23 cellular contexts compared by ENCODE assay signal in the genomic region with DNA sequence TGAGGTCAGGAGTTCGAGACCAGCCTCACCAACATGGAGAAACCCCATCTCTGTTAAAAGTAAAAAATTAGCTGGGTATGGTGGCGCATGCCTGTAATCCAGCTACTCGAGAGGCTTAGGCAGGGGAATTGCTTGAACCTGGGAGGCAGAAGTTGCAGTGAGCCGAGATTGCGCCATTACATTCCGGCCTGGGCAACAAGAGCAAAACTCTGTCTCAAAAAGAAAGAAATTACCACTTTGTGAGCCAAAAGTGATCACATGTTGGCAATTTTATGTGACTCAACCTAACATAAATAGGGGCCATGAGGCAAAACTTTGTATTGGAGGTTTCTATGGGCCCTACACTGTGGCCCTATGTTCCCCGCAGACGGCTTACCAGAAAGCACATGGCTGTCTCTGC.
DNase-seq lines count a peak whose midpoint lies in the region; ATAC-seq and TF ChIP-seq lines count a peak whose summit lies in the region.
"Had no signal": no experiment of that assay in that cellular context is flagged by ENCODE, and none has a peak within 500 bp of the region (broad histone marks: within the 10 kb centered on the region; RNA-seq: fewer than 3 reads in every experiment).

No MANE protein-coding gene starts in this region.

- no peak overlapping the region for H3K14ac ChIP-seq in mesenchymal stem cell (ENCODE audit: low read length in 2 of 2)

- intact Hi-C loops in CD8-positive, alpha-beta T cell (cut with DNase I, micrococcal nuclease): loop anchor here in 1 of 2 experiments (10.0 kb wide), 1 partner anchor 389 kb away; a partner anchor contains a TSS
- intact Hi-C loops in activated CD4-positive, alpha-beta memory T cell treated with anti-CD3 and anti-CD28 coated beads for 36 hours (cut with micrococcal nuclease): no loop called here

- 92% methylated on average over 8 of the region's 8 CpGs for WGBS in mesenchymal stem cell

- no peak overlapping the region for H3K4me2 ChIP-seq in mesenchymal stem cell (ENCODE audit: low read length, poor library complexity, severe bottlenecking)

- H3K4me3 Mint-ChIP-seq in CD8-positive, alpha-beta T cell: no peak overlapping the region
- H3K4me3 Mint-ChIP-seq in activated CD4-positive, alpha-beta memory T cell treated with anti-CD3 and anti-CD28 coated beads for 36 hours: no peak overlapping the region
- no peak overlapping the region for H3K4me3 Mint-ChIP-seq in natural killer cell treated with Interleukin-12 subunit alpha and Interleukin-12 subunit beta and Interleukin-15 and Interleukin-18, amount 100 ng/mL, for 72 hours
- peak overlapping the region in 1 of 3 donors; percentile 24 for H3K4me3 Mint-ChIP-seq in T-cell
- H3K4me3 Mint-ChIP-seq: activated CD4-positive, alpha-beta memory T cell treated with anti-CD3 and anti-CD28 coated beads, Interleukin-2, amount 10 ng/mL, durations not matched to agents 7 days and 5 days; nephron progenitor cell had no signal

- no peak overlapping the region for H3K27ac ChIP-seq in CD8-positive, alpha-beta T cell (ENCODE audit: low read depth, low read length)
- no peak overlapping the region for H3K27ac ChIP-seq in HEK293 (ENCODE audit: extremely low read depth, low read depth, low read length)
- no peak overlapping the region for H3K27ac ChIP-seq in mesenchymal stem cell (ENCODE audit: low read length, poor library complexity, severe bottlenecking)
- H3K27ac ChIP-seq: adrenal gland, brain microvascular endothelial cell, pancreas, thoracic aorta had no signal

- H3K9me3 ChIP-seq in CD8-positive, alpha-beta T cell (ENCODE audit: low read length): no peaks in the 10 kb centered on the region
- no peaks in the 10 kb centered on the region for H3K9me3 ChIP-seq in HEK293 (ENCODE audit: control insufficient read depth, insufficient read depth, low read depth, low read length)
- no peaks in the 10 kb centered on the region for H3K9me3 ChIP-seq in mesenchymal stem cell (ENCODE audit: control insufficient read depth, low read length)
- H3K9me3 ChIP-seq: adrenal gland, pancreas, thoracic aorta had no signal

- no peak overlapping the region for H2BK12ac ChIP-seq in mesenchymal stem cell (ENCODE audit: low read length in 2 of 2)

- no peak overlapping the region for H2BK120ac ChIP-seq in mesenchymal stem cell (ENCODE audit: low read depth, low read length)

- no peaks in the 10 kb centered on the region for H3K27me3 Mint-ChIP-seq in CD8-positive, alpha-beta T cell (ENCODE audit: low read depth)
- no peaks in the 10 kb centered on the region for H3K27me3 Mint-ChIP-seq in activated CD4-positive, alpha-beta memory T cell treated with anti-CD3 and anti-CD28 coated beads for 36 hours
- peaks cover 0 to 2% of the 10 kb centered on the region in 2 donors for H3K27me3 Mint-ChIP-seq in natural killer cell treated with Interleukin-12 subunit alpha and Interleukin-12 subunit beta and Interleukin-15 and Interleukin-18, amount 100 ng/mL, for 72 hours
- no peaks in the 10 kb centered on the region for H3K27me3 Mint-ChIP-seq in T-cell
- H3K27me3 Mint-ChIP-seq: activated CD4-positive, alpha-beta memory T cell treated with anti-CD3 and anti-CD28 coated beads, Interleukin-2, amount 10 ng/mL, durations not matched to agents 7 days and 5 days had no signal

- POLR2A ChIA-PET in CD8-positive, alpha-beta T cell (lab: Charles Lee): interaction anchor here (1.6 kb wide), 1 partner anchor 30 kb away, joined by 3 read pairs; no protein-coding TSS in a partner anchor
- POLR2A ChIA-PET in HEK293 (lab: Yijun Ruan, JAX) (interaction anchor here (1.0 to 2.5 kb wide), 3 partner anchors 10 to 280 kb away, joined by 3 to 35 read pairs (median 3); a partner anchor contains a TSS), T-cell (lab: Charles Lee) (no interaction called here)
- POLR2A ChIA-PET in activated CD4-positive, alpha-beta memory T cell treated with anti-CD3 and anti-CD28 coated beads for 36 hours (lab: Charles Lee): no interaction called here

- no peak overlapping the region for H3K4me3 ChIP-seq in CD8-positive, alpha-beta T cell (ENCODE audit: low read depth, low read length)
- no peak overlapping the region for H3K4me3 ChIP-seq in HEK293 (ENCODE audit: low read depth, low read length)
- no peak overlapping the region for H3K4me3 ChIP-seq in mesenchymal stem cell (ENCODE audit: insufficient read depth in 1 of 2, low read depth in 1 of 2, low read length in 2 of 2)
- H3K4me3 ChIP-seq: adrenal gland, pancreas, SK-N-MC, thoracic aorta had no signal

- peak overlapping the region; percentile 61 for H3K9ac ChIP-seq in mesenchymal stem cell (ENCODE audit: low read length)

- H2AK5ac ChIP-seq in mesenchymal stem cell (ENCODE audit: low read length, severe bottlenecking): no peak overlapping the region

- H3K36me3 Mint-ChIP-seq in CD8-positive, alpha-beta T cell: no peaks in the 10 kb centered on the region
- H3K36me3 Mint-ChIP-seq in activated CD4-positive, alpha-beta memory T cell treated with anti-CD3 and anti-CD28 coated beads for 36 hours: no peaks in the 10 kb centered on the region
- no peaks in the 10 kb centered on the region for H3K36me3 Mint-ChIP-seq in natural killer cell treated with Interleukin-12 subunit alpha and Interleukin-12 subunit beta and Interleukin-15 and Interleukin-18, amount 100 ng/mL, for 72 hours
- no peaks in the 10 kb centered on the region for H3K36me3 Mint-ChIP-seq in T-cell

- H3K4me1 Mint-ChIP-seq in CD8-positive, alpha-beta T cell (ENCODE audit: low read depth): peaks cover 10% of the 10 kb centered on the region
- H3K4me1 Mint-ChIP-seq in activated CD4-positive, alpha-beta memory T cell treated with anti-CD3 and anti-CD28 coated beads for 36 hours (ENCODE audit: low read depth): peaks cover 19% of the 10 kb centered on the region
- H3K4me1 Mint-ChIP-seq in natural killer cell treated with Interleukin-12 subunit alpha and Interleukin-12 subunit beta and Interleukin-15 and Interleukin-18, amount 100 ng/mL, for 72 hours (ENCODE audit: low read depth in 2 of 2): peaks cover 11 to 21% of the 10 kb centered on the region in 2 donors
- peaks cover 14 to 25% (median 21%) of the 10 kb centered on the region in 3 donors for H3K4me1 Mint-ChIP-seq in T-cell

- no peak overlapping the region for H4K8ac ChIP-seq in mesenchymal stem cell (ENCODE audit: low read length)

- H3K79me1 ChIP-seq in mesenchymal stem cell (replicated peaks; ENCODE audit: low read length, poor library complexity, severe bottlenecking): no peaks in the 10 kb centered on the region

- no peak for TF ChIP-seq CTCF in CD8-positive, alpha-beta T cell (IDR thresholded peaks at IDR 0.05)
- no peak for TF ChIP-seq CTCF in HEK293 (tag by site-specific recombination; IDR thresholded peaks at IDR 0.05)

- H3K4ac ChIP-seq in mesenchymal stem cell (ENCODE audit: low read depth in 1 of 2, low read length in 2 of 2): no peak overlapping the region

- H3K4me1 ChIP-seq in CD8-positive, alpha-beta T cell (ENCODE audit: insufficient read depth, low read length): peaks cover 11% of the 10 kb centered on the region
- peaks cover 14% of the 10 kb centered on the region for H3K4me1 ChIP-seq in HEK293 (ENCODE audit: control insufficient read depth, insufficient read depth, low read length)
- H3K4me1 ChIP-seq in mesenchymal stem cell (ENCODE audit: control insufficient read depth, insufficient read depth, low read depth, low read length): peaks cover 5% of the 10 kb centered on the region

- no peak overlapping the region for H3K18ac ChIP-seq in mesenchymal stem cell (ENCODE audit: low read depth in 1 of 2, low read length in 2 of 2)

- H2BK5ac ChIP-seq in mesenchymal stem cell (ENCODE audit: low read depth, low read length, poor library complexity, severe bottlenecking): no peak overlapping the region

- no peak overlapping the region for H4K91ac ChIP-seq in mesenchymal stem cell (ENCODE audit: low read length)

- no peaks in the 10 kb centered on the region for H3K36me3 ChIP-seq in CD8-positive, alpha-beta T cell (ENCODE audit: insufficient read depth, low read length)
- H3K36me3 ChIP-seq in HEK293 (ENCODE audit: control insufficient read depth in 2 of 2, insufficient read depth in 1 of 2, low read length in 2 of 2) (no peaks in the 10 kb centered on the region), mesenchymal stem cell (ENCODE audit: control insufficient read depth in 1 of 2, insufficient read depth in 2 of 2, low read depth in 1 of 2, low read length in 2 of 2) (no peaks in the 10 kb centered on the region)
- H3K36me3 ChIP-seq: adrenal gland, brain microvascular endothelial cell, pancreas, thoracic aorta had no signal

- no peak overlapping the region for H2AFZ ChIP-seq in mesenchymal stem cell (ENCODE audit: low read depth, low read length)

- no peaks in the 10 kb centered on the region for H3K9me3 Mint-ChIP-seq in CD8-positive, alpha-beta T cell
- peaks cover 4% of the 10 kb centered on the region for H3K9me3 Mint-ChIP-seq in activated CD4-positive, alpha-beta memory T cell treated with anti-CD3 and anti-CD28 coated beads for 36 hours
- no peaks in the 10 kb centered on the region for H3K9me3 Mint-ChIP-seq in natural killer cell treated with Interleukin-12 subunit alpha and Interleukin-12 subunit beta and Interleukin-15 and Interleukin-18, amount 100 ng/mL, for 72 hours
- H3K9me3 Mint-ChIP-seq in T-cell: no peaks in the 10 kb centered on the region

- H3K23ac ChIP-seq in mesenchymal stem cell (ENCODE audit: low read length in 2 of 2): no peak overlapping the region

- H3K27me3 ChIP-seq in CD8-positive, alpha-beta T cell (ENCODE audit: insufficient read depth, low read length): no peaks in the 10 kb centered on the region
- peaks cover 10 to 11% of the 10 kb centered on the region in 2 experiments for H3K27me3 ChIP-seq in mesenchymal stem cell (ENCODE audit: control insufficient read depth in 1 of 2, insufficient read depth in 1 of 2, low read length in 2 of 2)
- H3K27me3 ChIP-seq: adrenal gland, brain microvascular endothelial cell, pancreas had no signal

- H2BK15ac ChIP-seq in mesenchymal stem cell (ENCODE audit: low read depth, poor library complexity, severe bottlenecking): peak overlapping the region; percentile 52

- no peak for DNase-seq in CD8-positive, alpha-beta T cell
- DNase-seq in amniotic epithelial cell (ENCODE audit: low read depth) (peak; percentile 56), mesenchymal stem cell (no peak), T-cell (no peak)
- no peak for DNase-seq in activated CD4-positive, alpha-beta memory T cell treated with anti-CD3 and anti-CD28 coated beads for 36 hours
- DNase-seq in natural killer cell treated with Interleukin-12 subunit alpha and Interleukin-12 subunit beta and Interleukin-15 and Interleukin-18, amount 100 ng/mL, for 72 hours (ENCODE audit: low spot score): no peak
- DNase-seq: activated CD4-positive, alpha-beta memory T cell treated with anti-CD3 and anti-CD28 coated beads, Interleukin-2, amount 10 ng/mL, durations not matched to agents 7 days and 5 days; adrenal gland; brain microvascular endothelial cell; effector memory CD4-positive, alpha-beta T cell; erythroblast; KBM-7; NCI-H1694; NCI-H2171; NCI-H510A treated with DMSO at 0.1 percent for 48 hours; nephron progenitor cell; pancreas; right cardiac atrium; stimulated activated CD4-positive, alpha-beta T cell treated with anti-CD3 and anti-CD28 coated beads, Interleukin-4, amount 100 ng/mL, for 4 hours; stimulated activated naive CD4-positive, alpha-beta T cell treated with Interleukin-2 at 50 U/mL for 16 hours had no signal

- CTCF ChIA-PET in CD8-positive, alpha-beta T cell (lab: Charles Lee): interaction anchor here (0.8 to 3.1 kb wide), 13 partner anchors 10 to 386 kb away, joined by 3 to 32 read pairs (median 6); a partner anchor contains a TSS
- CTCF ChIA-PET in HEK293 (lab: Yijun Ruan, JAX) (interaction anchor here (0.7 to 4.6 kb wide), 17 partner anchors 10 to 577 kb away, joined by 3 to 95 read pairs (median 6); a partner anchor contains a TSS), T-cell (lab: Charles Lee) (interaction anchor here in 1 of 2 donors (1.5 kb wide), 1 partner anchor 89 kb away, joined by 5 read pairs; no protein-coding TSS in a partner anchor)
- CTCF ChIA-PET in activated CD4-positive, alpha-beta memory T cell treated with anti-CD3 and anti-CD28 coated beads for 36 hours (lab: Charles Lee): interaction anchor here (1.1 to 5.4 kb wide), 8 partner anchors 19 to 341 kb away, joined by 3 to 75 read pairs (median 4); a partner anchor contains a TSS

- ATAC-seq in CD8-positive, alpha-beta T cell: no peak
- no peak for ATAC-seq in natural killer cell treated with Interleukin-12 subunit alpha and Interleukin-12 subunit beta and Interleukin-15 and Interleukin-18, amount 100 ng/mL, for 72 hours
- no peak for ATAC-seq in T-cell (replicated peaks in 1 of 4)
- ATAC-seq: pancreas, right cardiac atrium had no signal

- peak overlapping the region; percentile 30 for H3K27ac Mint-ChIP-seq in CD8-positive, alpha-beta T cell
- H3K27ac Mint-ChIP-seq in activated CD4-positive, alpha-beta memory T cell treated with anti-CD3 and anti-CD28 coated beads for 36 hours: no peak overlapping the region
- peak overlapping the region in 1 of 2 donors; percentile 43 for H3K27ac Mint-ChIP-seq in natural killer cell treated with Interleukin-12 subunit alpha and Interleukin-12 subunit beta and Interleukin-15 and Interleukin-18, amount 100 ng/mL, for 72 hours
- H3K27ac Mint-ChIP-seq in T-cell: no peak overlapping the region
- H3K27ac Mint-ChIP-seq: nephron progenitor cell had no signal

Comparison
In these comparisons a context has a peak if more than half of its experiments do, and no peak if none do; other contexts are left out.
1. POLR2A ChIA-PET loops: an anchor here in CD8-positive, alpha-beta T cell (1.6 kb wide) and HEK293 (1.0 to 2.5 kb wide); none called in activated CD4-positive, alpha-beta memory T cell treated with anti-CD3 and anti-CD28 coated beads for 36 hours and T-cell.